8 cellular contexts compared by ENCODE assay signal in the genomic region with DNA sequence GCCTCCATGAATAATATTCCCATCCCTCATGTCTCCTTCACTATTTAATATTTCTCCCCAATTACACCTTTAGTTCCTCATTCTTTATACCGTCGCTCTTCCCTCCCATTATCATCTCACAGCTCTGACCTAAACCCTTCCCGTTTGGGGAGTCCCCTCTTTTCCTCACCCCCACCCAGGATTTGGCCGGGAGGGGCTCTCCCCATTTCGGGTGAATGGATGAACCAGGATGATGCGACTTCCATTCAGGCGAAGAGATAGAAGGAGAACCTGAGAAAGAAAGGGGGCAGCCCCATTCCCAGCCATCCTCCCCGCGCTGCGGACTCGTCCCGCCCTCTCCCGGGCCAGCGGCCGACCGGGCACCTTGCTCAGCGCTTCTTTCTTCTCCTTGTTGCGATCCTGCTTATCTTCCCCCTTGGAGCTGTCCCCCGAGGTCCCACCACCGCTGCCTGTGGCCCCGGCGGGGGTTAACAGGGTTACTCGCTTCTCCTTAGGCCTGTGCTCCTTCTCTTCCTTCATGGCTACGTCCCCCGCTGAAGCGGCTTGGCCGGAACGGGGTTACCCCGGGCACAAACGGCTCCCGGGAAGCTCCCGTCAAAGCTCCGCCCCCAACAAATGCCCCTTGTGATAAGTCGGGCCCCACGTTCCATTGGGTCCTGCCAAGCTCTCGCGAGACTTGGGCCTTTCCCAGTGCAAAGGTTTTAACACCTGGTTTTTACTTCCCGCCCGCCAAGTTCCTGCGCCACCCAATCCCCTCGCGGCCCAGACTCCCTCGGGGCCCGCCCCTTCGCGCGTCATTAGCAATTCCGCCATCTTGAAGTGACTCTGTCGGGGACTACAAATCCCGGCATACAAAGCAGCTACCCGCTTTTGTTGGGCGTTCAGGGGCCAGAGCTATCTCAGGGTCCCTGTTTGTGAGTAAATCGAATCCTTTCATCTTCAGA. TPM values are rescaled to one million over a fixed set of nuclear protein-coding genes. Genes with fewer than 3 reads are reported as not detected.
A peak's percentile ranks its signal among the peaks of the same experiment; 100 is the strongest.
DNase-seq lines count a peak whose midpoint lies in the region; ATAC-seq, FAIRE-seq and TF ChIP-seq lines count a peak whose summit lies in the region.

A gene with protein sequence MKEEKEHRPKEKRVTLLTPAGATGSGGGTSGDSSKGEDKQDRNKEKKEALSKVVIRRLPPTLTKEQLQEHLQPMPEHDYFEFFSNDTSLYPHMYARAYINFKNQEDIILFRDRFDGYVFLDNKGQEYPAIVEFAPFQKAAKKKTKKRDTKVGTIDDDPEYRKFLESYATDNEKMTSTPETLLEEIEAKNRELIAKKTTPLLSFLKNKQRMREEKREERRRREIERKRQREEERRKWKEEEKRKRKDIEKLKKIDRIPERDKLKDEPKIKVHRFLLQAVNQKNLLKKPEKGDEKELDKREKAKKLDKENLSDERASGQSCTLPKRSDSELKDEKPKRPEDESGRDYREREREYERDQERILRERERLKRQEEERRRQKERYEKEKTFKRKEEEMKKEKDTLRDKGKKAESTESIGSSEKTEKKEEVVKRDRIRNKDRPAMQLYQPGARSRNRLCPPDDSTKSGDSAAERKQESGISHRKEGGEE (minus strand): TSS at position 554 of the 944 bp plus-strand sequence. CDS start 35 bp downstream, at position 519.

- H3K4me2 ChIP-seq in H1 (ENCODE audit: insufficient read depth in 1 of 2, low read depth in 2 of 2, low read length in 2 of 2) (peak within 1 kb of the TSS; percentile 69 to 76), mesenchymal stem cell (ENCODE audit: low read length, poor library complexity, severe bottlenecking) (peak within 1 kb of the TSS; percentile 50)

- 2 to 100% methylated on average over 1 to 21 of the region's 53 CpGs for WGBS in H1 (ENCODE audit: extremely low coverage in 1 of 2, insufficient coverage in 1 of 2, insufficient read length in 1 of 2, insufficient replicate concordance in 2 of 2, low coverage in 1 of 2, low lambda C conversion rate in 2 of 2, missing lambda C conversion rate in 1 of 2), 2 experiments
- WGBS in mesenchymal stem cell, result under 1% methylated on average over 47 of the region's 53 CpGs

- peak within 1 kb of the TSS; percentile 90 for H3K27ac Mint-ChIP-seq in activated CD8-positive, alpha-beta memory T cell treated with anti-CD3 and anti-CD28 coated beads, Interleukin-2, amount 10 ng/mL, durations not matched to agents 7 days and 5 days

- peak within 1 kb of the TSS; percentile 78 for H4K5ac ChIP-seq in H1 (ENCODE audit: insufficient read length, low read depth, low read length)

- TF ChIP-seq POLR2A in H1 (IDR thresholded peaks at IDR 0.05; ENCODE audit: control extremely low read depth in 1 of 2, low read depth in 2 of 2, low read length in 2 of 2), result peak; percentile 85 to 86

- H3K23ac ChIP-seq in H1 (ENCODE audit: insufficient read length) (no peak within 1 kb of the TSS), mesenchymal stem cell (ENCODE audit: low read length in 2 of 2) (no peak within 1 kb of the TSS)

- peak within 1 kb of the TSS; percentile 88 for H2BK5ac ChIP-seq in H1 (ENCODE audit: low read depth, low read length)
- no peak within 1 kb of the TSS for H2BK5ac ChIP-seq in mesenchymal stem cell (ENCODE audit: low read depth, low read length, poor library complexity, severe bottlenecking)

- H4K91ac ChIP-seq in H1 (replicated peaks; ENCODE audit: insufficient read length, low read length) (no peak within 1 kb of the TSS), mesenchymal stem cell (ENCODE audit: low read length) (no peak within 1 kb of the TSS)

- peaks cover 4% of the 10 kb centered on the region; the same call in 1 of the 2 replicates for H3K23me2 ChIP-seq in H1 (ENCODE audit: low read depth, low read length)

- H3K4ac ChIP-seq in H1 (replicated peaks; ENCODE audit: insufficient read length, low read depth, low read length) (no peak within 1 kb of the TSS), mesenchymal stem cell (ENCODE audit: low read depth in 1 of 2, low read length in 2 of 2) (no peak within 1 kb of the TSS)

- H3K9ac ChIP-seq in H1 (replicated peaks in 1 of 4; ENCODE audit: extremely low read depth in 1 of 4, low read depth in 3 of 4, low read length in 3 of 4) (peak within 1 kb of the TSS; percentile 63 to 98 (median 92)), mesenchymal stem cell (ENCODE audit: low read length) (peak within 1 kb of the TSS; percentile 90)

- H3K9me3 Mint-ChIP-seq in activated CD8-positive, alpha-beta memory T cell treated with anti-CD3 and anti-CD28 coated beads, Interleukin-2, amount 10 ng/mL, durations not matched to agents 7 days and 5 days (ENCODE audit: low read depth), result no peaks in the 10 kb centered on the region

- no peak within 1 kb of the TSS for H2BK120ac ChIP-seq in H1 (replicated peaks; ENCODE audit: low read depth, low read length)
- H2BK120ac ChIP-seq in mesenchymal stem cell (ENCODE audit: low read depth, low read length), result peak within 1 kb of the TSS; percentile 61

- peaks cover 17% of the 10 kb centered on the region for H3K36me3 Mint-ChIP-seq in activated CD8-positive, alpha-beta memory T cell treated with anti-CD3 and anti-CD28 coated beads, Interleukin-2, amount 10 ng/mL, durations not matched to agents 7 days and 5 days

- FAIRE-seq in HTR-8/SVneo (lab: Jason Lieb, UNC) (peak; percentile 86), H1 (lab: Jason Lieb, UNC) (peak; percentile 55)

- H3K27me3 Mint-ChIP-seq in activated CD8-positive, alpha-beta memory T cell treated with anti-CD3 and anti-CD28 coated beads, Interleukin-2, amount 10 ng/mL, durations not matched to agents 7 days and 5 days, result no peaks in the 10 kb centered on the region

- peak; percentile 97 for DNase-seq in COLO829 (ENCODE audit: low spot score)
- DNase-seq in HTR-8/SVneo (ENCODE audit: insufficient read length, low spot score), result peak; percentile 97
- peak; percentile 94 for DNase-seq in NOMO-1 treated with dmso at 0.1 percent for 144 hours (lab: John Stamatoyannopoulos, UW; ENCODE audit: unreplicated experiment)
- DNase-seq in activated CD8-positive, alpha-beta memory T cell treated with anti-CD3 and anti-CD28 coated beads, Interleukin-2, amount 10 ng/mL, durations not matched to agents 7 days and 5 days, result peak; percentile 98
- peak; percentile 85 to 93 for DNase-seq in H1 (ENCODE audit: low read depth in 1 of 2, low spot score in 2 of 2)
- DNase-seq in mesenchymal stem cell, result peak; percentile 98
- DNase-seq in stimulated activated CD8-positive, alpha-beta memory T cell treated with anti-CD3 and anti-CD28 coated beads, Interleukin-12 subunit alpha, Interleukin-12 subunit beta, amount 100 ng/mL, for 4 hours (ENCODE audit: low read depth), result peak; percentile 84

- TF ChIP-seq RAD21 in H1 (IDR thresholded peaks at IDR 0.05 in 1 of 2, conservative IDR thresholded peaks at IDR 0.05 in 1 of 2; ENCODE audit: low read depth in 2 of 2, low read length in 2 of 2), result no peak

- no peak within 1 kb of the TSS for H2BK20ac ChIP-seq in H1 (ENCODE audit: low read length)

- CTCF ChIA-PET in activated CD8-positive, alpha-beta memory T cell treated with anti-CD3 and anti-CD28 coated beads, Interleukin-2, amount 10 ng/mL, durations not matched to agents 7 days and 5 days (lab: Charles Lee), result interaction anchor here (1.0 to 1.5 kb wide), 3 partner anchors 19 to 61 kb away, joined by 3 to 9 read pairs (median 3); a partner anchor contains a TSS
- CTCF ChIA-PET in H1 (lab: Charles Lee; ENCODE audit: partially characterized antibody), result interaction anchor here (0.9 to 1.0 kb wide), 2 partner anchors 35 to 123 kb away, joined by 3 read pairs; no protein-coding TSS in a partner anchor

- H3K4me3 Mint-ChIP-seq in activated CD8-positive, alpha-beta memory T cell treated with anti-CD3 and anti-CD28 coated beads, Interleukin-2, amount 10 ng/mL, durations not matched to agents 7 days and 5 days, result peak within 1 kb of the TSS; percentile 96

- H3K79me1 ChIP-seq in H1 (ENCODE audit: low read depth, low read length), result no peaks in the 10 kb centered on the region
- no peaks in the 10 kb centered on the region for H3K79me1 ChIP-seq in mesenchymal stem cell (replicated peaks; ENCODE audit: low read length, poor library complexity, severe bottlenecking)

- ATAC-seq in GM21367 (IDR thresholded peaks at IDR 0.05; ENCODE audit: unreplicated experiment), result peak; percentile 96
- peak; percentile 98 for ATAC-seq in activated CD8-positive, alpha-beta memory T cell treated with anti-CD3 and anti-CD28 coated beads, Interleukin-2, amount 10 ng/mL, durations not matched to agents 7 days and 5 days

- H3K27ac ChIP-seq in H1 (ENCODE audit: low read depth, low read length) (peak within 1 kb of the TSS; percentile 95), mesenchymal stem cell (ENCODE audit: low read length, poor library complexity, severe bottlenecking) (peak within 1 kb of the TSS; percentile 91)

- H2BK12ac ChIP-seq in H1 (ENCODE audit: low read depth, low read length), result no peak within 1 kb of the TSS
- no peak within 1 kb of the TSS for H2BK12ac ChIP-seq in mesenchymal stem cell (ENCODE audit: low read length in 2 of 2)

- no peaks in the 10 kb centered on the region for H4K20me1 ChIP-seq in H1 (replicated peaks in 1 of 2; ENCODE audit: control insufficient read depth in 1 of 2, insufficient read depth in 2 of 2, low read length in 2 of 2)

- no peak for TF ChIP-seq EP300 in H1 (IDR thresholded peaks at IDR 0.05; ENCODE audit: borderline replicate concordance in 1 of 2, low read depth in 2 of 2, low read length in 2 of 2)

- H3K14ac ChIP-seq in H1 (ENCODE audit: insufficient read length), result no peak within 1 kb of the TSS
- no peak within 1 kb of the TSS for H3K14ac ChIP-seq in mesenchymal stem cell (ENCODE audit: low read length in 2 of 2)

- no peak within 1 kb of the TSS for H2AK5ac ChIP-seq in H1 (ENCODE audit: low read depth, low read length)
- no peak within 1 kb of the TSS for H2AK5ac ChIP-seq in mesenchymal stem cell (ENCODE audit: low read length, severe bottlenecking)

- H3K4me1 ChIP-seq in H1 (replicated peaks in 1 of 4; ENCODE audit: control insufficient read depth in 3 of 4, insufficient read depth in 4 of 4, low read length in 3 of 4) (no peaks in the 10 kb centered on the region), mesenchymal stem cell (ENCODE audit: control insufficient read depth, insufficient read depth, low read depth, low read length) (no peaks in the 10 kb centered on the region)

- H3K36me3 ChIP-seq in H1 (ENCODE audit: control insufficient read depth in 2 of 4, insufficient read depth in 4 of 4, low read length in 3 of 4) (peaks cover 0 to 26% (median 5%) of the 10 kb centered on the region in 4 experiments; a peak in 4 of 8 replicates), mesenchymal stem cell (ENCODE audit: control insufficient read depth in 1 of 2, insufficient read depth in 2 of 2, low read depth in 1 of 2, low read length in 2 of 2) (peaks cover 0 to 3% of the 10 kb centered on the region in 2 experiments)

- POLR2A ChIA-PET in H1 (lab: Charles Lee; ENCODE audit: partially characterized antibody), result interaction anchor here (0.7 to 3.2 kb wide), 13 partner anchors 10 to 352 kb away, joined by 3 to 29 read pairs (median 5); a partner anchor contains a TSS

- peaks cover 12% of the 10 kb centered on the region for H3K4me1 Mint-ChIP-seq in activated CD8-positive, alpha-beta memory T cell treated with anti-CD3 and anti-CD28 coated beads, Interleukin-2, amount 10 ng/mL, durations not matched to agents 7 days and 5 days

- H2AFZ ChIP-seq in H1 (ENCODE audit: low read length), result 0 out of 2 replicates have a peak within 1 kb of the TSS, but pooled peaks have one; percentile 59
- H2AFZ ChIP-seq in mesenchymal stem cell (ENCODE audit: low read depth, low read length), result no peak within 1 kb of the TSS

- no peaks in the 10 kb centered on the region for H3K27me3 ChIP-seq in H1 (replicated peaks in 1 of 4; ENCODE audit: control insufficient read depth in 3 of 4, extremely low read depth in 1 of 4, insufficient read depth in 3 of 4, low read length in 3 of 4)
- no peaks in the 10 kb centered on the region for H3K27me3 ChIP-seq in mesenchymal stem cell (ENCODE audit: control insufficient read depth in 1 of 2, insufficient read depth in 1 of 2, low read length in 2 of 2)

- H3K56ac ChIP-seq in H1 (replicated peaks; ENCODE audit: insufficient read length, low read depth, low read length), result no peak within 1 kb of the TSS

- H3K18ac ChIP-seq in H1 (ENCODE audit: extremely low read depth, low read length) (peak within 1 kb of the TSS; percentile 87), mesenchymal stem cell (ENCODE audit: low read depth in 1 of 2, low read length in 2 of 2) (peak within 1 kb of the TSS; percentile 71 to 75)

- no peak for TF ChIP-seq CTCF in H1 (IDR thresholded peaks at IDR 0.05; ENCODE audit: control extremely low read depth in 1 of 3, insufficient read depth in 1 of 3, low read depth in 1 of 3, low read length in 3 of 3)

- peaks cover 0 to 16% of the 10 kb centered on the region in 2 experiments; a peak in 3 of 4 replicates for H3K79me2 ChIP-seq in H1 (ENCODE audit: control insufficient read depth in 1 of 2, insufficient read depth in 2 of 2, low read length in 2 of 2)

- H3K4me3 ChIP-seq in H1 (ENCODE audit: extremely low read depth in 1 of 4, insufficient read depth in 2 of 4, low read depth in 3 of 4, low read length in 4 of 4), result peak within 1 kb of the TSS; percentile 77 to 99 (median 92)
- peak within 1 kb of the TSS; percentile 71 to 83 for H3K4me3 ChIP-seq in mesenchymal stem cell (ENCODE audit: insufficient read depth in 1 of 2, low read depth in 1 of 2, low read length in 2 of 2)

- H2BK15ac ChIP-seq in H1 (ENCODE audit: low read length), result no peak within 1 kb of the TSS
- H2BK15ac ChIP-seq in mesenchymal stem cell (ENCODE audit: low read depth, poor library complexity, severe bottlenecking), result peak within 1 kb of the TSS; percentile 28

- H4K8ac ChIP-seq in H1 (ENCODE audit: extremely low read depth, insufficient read depth, low read length), result peak within 1 kb of the TSS; percentile 89; the same call in 1 of the 2 replicates
- peak within 1 kb of the TSS; percentile 64 for H4K8ac ChIP-seq in mesenchymal stem cell (ENCODE audit: low read length)

- H3K9me3 ChIP-seq in H1 (ENCODE audit: insufficient read depth in 2 of 2, low read depth in 1 of 2, low read length in 1 of 2) (no peaks in the 10 kb centered on the region), mesenchymal stem cell (ENCODE audit: control insufficient read depth, low read length) (no peaks in the 10 kb centered on the region)

RNA-seq across cellular contexts. Expression of the gene that starts here (rescaled TPM):
- 10 to 100 TPM; 11.3 to 12.8 TPM for total RNA-seq in activated CD8-positive, alpha-beta memory T cell treated with anti-CD3 and anti-CD28 coated beads, Interleukin-2, amount 10 ng/mL, durations not matched to agents 7 days and 5 days
- total RNA-seq in H1 (2021; fragmentation: NEBNext Ultra II Directional; extraction: Animal tissue kit (Norgen Biotek cat#: 25700)), result 20.9 and 22.2 TPM in 2 replicates
- polyA plus RNA-seq in H1 (2011; rRNA removed), result 3.9 and 7.8 TPM in 2 replicates
- 17.6 TPM for polyA plus RNA-seq in H1 (2011; cell fraction: cytosol; rRNA removed)
- 4.2 TPM for polyA plus RNA-seq in H1 (2011; cell fraction: nucleus; rRNA removed)
- 25.7 to 37.4 TPM (median 26.6 TPM) in 4 replicates for polyA plus RNA-seq in H1 (2012, experiment 1 of 2)
- 3.3 TPM for polyA plus RNA-seq in H1 (2012, experiment 2 of 2)
- polyA plus RNA-seq in H1 (2013, experiment 1 of 2), result 39.6 TPM
- 39.7 TPM for polyA plus RNA-seq in H1 (2013, experiment 2 of 2)
- polyA minus RNA-seq in H1 (2011; rRNA and poly(A)+ RNA removed), result 3.8 and 5.6 TPM in 2 replicates
- polyA minus RNA-seq in H1 (2011; cell fraction: cytosol; rRNA and poly(A)+ RNA removed), result 5.9 TPM
- 7.6 TPM for polyA minus RNA-seq in H1 (2011; cell fraction: nucleus; rRNA and poly(A)+ RNA removed)
- polyA plus RNA-seq in mesenchymal stem cell (2013, experiment 1 of 2), result 17.5 TPM
- polyA plus RNA-seq in mesenchymal stem cell (2013, experiment 2 of 2), result 16.8 TPM

Comparison
In these comparisons a context has a peak if more than half of its experiments do, and no peak if none do; other contexts are left out.
1. Peak in every context shown above with its lines: DNase-seq, ATAC-seq, H3K4me3 ChIP-seq and H3K27ac ChIP-seq.